19 cellular contexts compared by ENCODE assay signal in genomic region chr2:174428214-174428613, GRCh38. TPM values are rescaled to one million over a fixed set of nuclear protein-coding genes. Genes with fewer than 3 reads are reported as not detected.
DNase-seq lines count a peak whose midpoint lies in the region; ATAC-seq, FAIRE-seq and TF ChIP-seq lines count a peak whose summit lies in the region.
"Had no signal": no experiment of that assay in that cellular context is flagged by ENCODE, and none has a peak within 500 bp of the region (broad histone marks: within the 10 kb centered on the region; RNA-seq: fewer than 3 reads in every experiment).

No MANE protein-coding gene starts in this region.

- H3K27me3 Mint-ChIP-seq in immature natural killer cell (ENCODE audit: low read depth in 3 of 3), result peaks cover 0 to 2% (median 0%) of the 10 kb centered on the region in 3 donors

- no peaks in the 10 kb centered on the region for H3K27me3 ChIP-seq in left lung
- H3K27me3 ChIP-seq: BLaER1 had no signal

- no peak for FAIRE-seq in A549 (lab: Jason Lieb, UNC)
- peak; percentile 57 for FAIRE-seq in GM12892 (lab: Jason Lieb, UNC)
- FAIRE-seq: GM12878 had no signal

- H3K4me1 ChIP-seq in A549, result peaks cover 9% of the 10 kb centered on the region; the same call in 2 of the 3 replicates
- H3K4me1 ChIP-seq in left lung, result no peaks in the 10 kb centered on the region
- H3K4me1 ChIP-seq: BLaER1, HAP-1 had no signal

- ATAC-seq in A549 (0 out of 6 replicates have a peak, but pooled peaks of 1 of the 2 experiments have one; percentile 35), left lung (peak; percentile 21), HG02938 (IDR thresholded peaks at IDR 0.05; ENCODE audit: unreplicated experiment) (no peak)
- ATAC-seq: GM12878 had no signal

- H3K4me2 ChIP-seq in A549, result peak overlapping the region; percentile 30; the same call in 2 of the 3 replicates
- H3K4me2 ChIP-seq: BLaER1 had no signal

- no peak for TF ChIP-seq POLR2A in A549 (IDR thresholded peaks at IDR 0.05; ENCODE audit: low read length)
- TF ChIP-seq POLR2A in GM12892 (IDR thresholded peaks at IDR 0.05; ENCODE audit: low read depth, low read length), result no peak

- no peaks in the 10 kb centered on the region for H3K9me3 ChIP-seq in A549
- no peaks in the 10 kb centered on the region for H3K9me3 ChIP-seq in left lung
- H3K9me3 ChIP-seq: HAP-1 had no signal

- peaks cover 0 to 4% of the 10 kb centered on the region in 2 donors for H3K36me3 ChIP-seq in left lung

- no peaks in the 10 kb centered on the region for H3K4me1 Mint-ChIP-seq in immature natural killer cell

- no peak for TF ChIP-seq EP300 in A549 (IDR thresholded peaks at IDR 0.05)

- no peak overlapping the region for H3K27ac ChIP-seq in A549
- H3K27ac ChIP-seq in left lung, result no peak overlapping the region
- H3K27ac ChIP-seq: 22Rv1, BLaER1, GM23248, HL-60 had no signal

- intact Hi-C loops in left lung (cut with DNase I), result no loop called here

- H3K36me3 Mint-ChIP-seq in immature natural killer cell, result peaks cover 19 to 51% (median 47%) of the 10 kb centered on the region in 3 donors

- no peaks in the 10 kb centered on the region for H3K9me3 Mint-ChIP-seq in immature natural killer cell

- TF ChIP-seq RAD21 in A549 (conservative IDR thresholded peaks at IDR 0.05 in 1 of 2, IDR thresholded peaks at IDR 0.05 in 1 of 2), result no peak

- CTCF ChIA-PET in A549 (lab: Yijun Ruan, JAX), result no interaction called here

- H3K27ac Mint-ChIP-seq in immature natural killer cell, result no peak overlapping the region

- POLR2A ChIA-PET in A549 (lab: Yijun Ruan, JAX), result no interaction called here

- DNase-seq in A549 (ENCODE audit: low read depth in 1 of 2, low spot score in 1 of 2) (peak in 1 of 2 experiments; percentile 12), GM12892 (ENCODE audit: insufficient read length) (no peak), fibroblast of villous mesenchyme (ENCODE audit: low read depth) (peak; percentile 2), left lung (no peak), mesenteric fat pad (ENCODE audit: low spot score) (no peak), immature natural killer cell (no peak), ureter (ENCODE audit: low spot score) (no peak)
- DNase-seq: DMS153, DND-41, EL, GM23248, KG1 had no signal

- no peak overlapping the region for H3K4me3 ChIP-seq in A549
- no peak overlapping the region for H3K4me3 ChIP-seq in fibroblast of villous mesenchyme (ENCODE audit: low read depth, low read length)
- H3K4me3 ChIP-seq in left lung, result no peak overlapping the region
- H3K4me3 ChIP-seq: BLaER1, GM12878, GM23248, HAP-1 had no signal

- WGBS in A549 (ENCODE audit: missing lambda C conversion rate), result 75% methylated on average over 1 of the region's 1 CpG

- TF ChIP-seq CTCF in A549 (IDR thresholded peaks at IDR 0.05), result no peak
- TF ChIP-seq CTCF in fibroblast of villous mesenchyme (IDR thresholded peaks at IDR 0.05; ENCODE audit: insufficient read depth, low read depth, low read length), result no peak
- no peak for TF ChIP-seq CTCF in left lung (IDR thresholded peaks at IDR 0.05)

- no peak overlapping the region for H3K4me3 Mint-ChIP-seq in immature natural killer cell

TF ChIP-seq in A549, 52 proteins besides CTCF, POLR2A, EP300 and RAD21:
- TF ChIP-seq RARB (CRISPR knock-in tag; IDR thresholded peaks at IDR 0.05), result no peak
- TF ChIP-seq, protein P1, sequence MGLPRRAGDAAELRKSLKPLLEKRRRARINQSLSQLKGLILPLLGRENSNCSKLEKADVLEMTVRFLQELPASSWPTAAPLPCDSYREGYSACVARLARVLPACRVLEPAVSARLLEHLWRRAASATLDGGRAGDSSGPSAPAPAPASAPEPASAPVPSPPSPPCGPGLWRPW (IDR thresholded peaks at IDR 0.05), result no peak
- no peak for TF ChIP-seq NR3C1 (IDR thresholded peaks at IDR 0.05)
- TF ChIP-seq CBX8 (IDR thresholded peaks at IDR 0.05), result no peak
- TF ChIP-seq PBX3 (IDR thresholded peaks at IDR 0.05), result no peak
- no peak for TF ChIP-seq HOXA7 (CRISPR knock-in tag; IDR thresholded peaks at IDR 0.05)
- no peak for TF ChIP-seq ELK1 (IDR thresholded peaks at IDR 0.05; ENCODE audit: low read depth, low read length)
- no peak for TF ChIP-seq HMGXB4 (CRISPR knock-in tag; IDR thresholded peaks at IDR 0.05; ENCODE audit: borderline replicate concordance)
- TF ChIP-seq SREBF2 (IDR thresholded peaks at IDR 0.05), result no peak
- TF ChIP-seq, protein P2, sequence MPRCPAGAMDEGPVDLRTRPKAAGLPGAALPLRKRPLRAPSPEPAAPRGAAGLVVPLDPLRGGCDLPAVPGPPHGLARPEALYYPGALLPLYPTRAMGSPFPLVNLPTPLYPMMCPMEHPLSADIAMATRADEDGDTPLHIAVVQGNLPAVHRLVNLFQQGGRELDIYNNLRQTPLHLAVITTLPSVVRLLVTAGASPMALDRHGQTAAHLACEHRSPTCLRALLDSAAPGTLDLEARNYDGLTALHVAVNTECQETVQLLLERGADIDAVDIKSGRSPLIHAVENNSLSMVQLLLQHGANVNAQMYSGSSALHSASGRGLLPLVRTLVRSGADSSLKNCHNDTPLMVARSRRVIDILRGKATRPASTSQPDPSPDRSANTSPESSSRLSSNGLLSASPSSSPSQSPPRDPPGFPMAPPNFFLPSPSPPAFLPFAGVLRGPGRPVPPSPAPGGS (IDR thresholded peaks at IDR 0.05), result no peak
- TF ChIP-seq MAFK (IDR thresholded peaks at IDR 0.05; ENCODE audit: partially characterized antibody), result no peak
- TF ChIP-seq NPAS2 (CRISPR knock-in tag; IDR thresholded peaks at IDR 0.05; ENCODE audit: borderline replicate concordance), result no peak
- no peak for TF ChIP-seq HEYL (CRISPR knock-in tag; IDR thresholded peaks at IDR 0.05)
- TF ChIP-seq FOSL2 (IDR thresholded peaks at IDR 0.05), result no peak
- no peak for TF ChIP-seq FOSL2 (CRISPR knock-in tag; IDR thresholded peaks at IDR 0.05)
- TF ChIP-seq ESRRA (IDR thresholded peaks at IDR 0.05; ENCODE audit: borderline replicate concordance, low read length), result no peak
- TF ChIP-seq JUNB (IDR thresholded peaks at IDR 0.05), result no peak
- TF ChIP-seq KDM1A (IDR thresholded peaks at IDR 0.05; ENCODE audit: low read depth), result no peak
- no peak for TF ChIP-seq POLR2AphosphoS2 (conservative IDR thresholded peaks at IDR 0.05; ENCODE audit: low read length)
- TF ChIP-seq ZNF302 (CRISPR knock-in tag; IDR thresholded peaks at IDR 0.05), result no peak
- no peak for TF ChIP-seq TP53 (CRISPR knock-in tag; IDR thresholded peaks at IDR 0.05)

RNA-seq across cellular contexts. Expression of gene SCRN3, which starts 32.7 kb away (rescaled TPM):
- polyA plus RNA-seq in A549 (2011; rRNA removed) (17.7 and 28.5 TPM in 2 replicates), A549 (2017; fragmentation: RNase III; extraction: RNeasy Plus Mini Kit Qiagen cat#74134 plus additional on column Dnase treatment) (24.0 to 25.5 TPM (median 24.4 TPM) in 3 replicates), immature natural killer cell (10 to 100 TPM in 1 of 3 donors, 1 to 10 TPM in 2; 5.8 to 13.6 (median 9.1) TPM)
- 6.3 and 6.8 TPM in 2 replicates for polyA plus RNA-seq in A549 (2012; cell fraction: cytosol; rRNA removed)
- 3.5 and 6.0 TPM in 2 replicates for polyA plus RNA-seq in A549 (2012; cell fraction: nucleus; rRNA removed)
- 5.3 and 6.0 TPM in 2 replicates for polyA minus RNA-seq in A549 (2011; rRNA and poly(A)+ RNA removed)
- polyA plus RNA-seq in GM12892 (2012; ENCODE audit: missing spikeins), result 12.8 TPM
- total RNA-seq in fibroblast of villous mesenchyme (23.7 and 25.1 TPM in 2 replicates), left lung (10 to 100 TPM; 22.6 to 31.9 TPM), mesenteric fat pad (19.8 TPM), ureter (27.5 TPM)

RNA-seq across cellular contexts. Expression of gene GPR155, which starts 58.6 kb away (rescaled TPM):
- 1.5 and 1.7 TPM in 2 replicates for polyA plus RNA-seq in A549 (2011; rRNA removed)
- 0.25 and 0.26 TPM in 2 replicates for polyA plus RNA-seq in A549 (2012; cell fraction: cytosol; rRNA removed)
- polyA plus RNA-seq in A549 (2012; cell fraction: nucleus; rRNA removed), result 0.21 and 0.38 TPM in 2 replicates
- 0.49 to 0.86 TPM (median 0.63 TPM) in 3 replicates for polyA plus RNA-seq in A549 (2017; fragmentation: RNase III; extraction: RNeasy Plus Mini Kit Qiagen cat#74134 plus additional on column Dnase treatment)
- polyA minus RNA-seq in A549 (2011; rRNA and poly(A)+ RNA removed), result 0.34 and 1.6 TPM in 2 replicates
- 1.7 TPM for polyA plus RNA-seq in GM12892 (2012; ENCODE audit: missing spikeins)
- total RNA-seq in fibroblast of villous mesenchyme, result 2.3 and 3.9 TPM in 2 replicates
- 1 to 10 TPM; 3.6 to 6.9 TPM for total RNA-seq in left lung
- 8.9 TPM for total RNA-seq in mesenteric fat pad
- polyA plus RNA-seq in immature natural killer cell, result 1 to 10 TPM; 2.7 to 5.9 (median 3.2) TPM
- total RNA-seq in ureter, result 5.5 TPM
- total RNA-seq: A673 had no signal
